In genomic region chr2:101706121-101706818, GRCh38 we compare ENCODE assay signal across 1 cellular context.
TF ChIP-seq lines count a peak whose summit lies in the region.

No MANE protein-coding gene starts in this region.

TF ChIP-seq in IMR-90, 13 proteins besides CTCF, POLR2A, EP300 and RAD21:
- no peak for TF ChIP-seq CHD1 (IDR thresholded peaks at IDR 0.05; ENCODE audit: low read depth, low read length)
- no peak for TF ChIP-seq ELK1 (IDR thresholded peaks at IDR 0.05; ENCODE audit: borderline replicate concordance, low read depth, low read length)
- no peak for TF ChIP-seq SMC3 (IDR thresholded peaks at IDR 0.05; ENCODE audit: low read depth, low read length)
- no peak for TF ChIP-seq NFE2L2 (IDR thresholded peaks at IDR 0.05; ENCODE audit: low read depth, low read length)
- TF ChIP-seq CEBPB (IDR thresholded peaks at IDR 0.05; ENCODE audit: low read depth, low read length): no peak
- TF ChIP-seq MXI1 (IDR thresholded peaks at IDR 0.05; ENCODE audit: borderline replicate concordance, low read depth, low read length): no peak
- no peak for TF ChIP-seq BHLHE40 (IDR thresholded peaks at IDR 0.05; ENCODE audit: low read depth, low read length)
- TF ChIP-seq RFX5 (IDR thresholded peaks at IDR 0.05; ENCODE audit: low read depth, low read length): no peak
- no peak for TF ChIP-seq RCOR1 (IDR thresholded peaks at IDR 0.05; ENCODE audit: insufficient replicate concordance, low read length)
- TF ChIP-seq MAFK (IDR thresholded peaks at IDR 0.05; ENCODE audit: low read depth, low read length): no peak
- no peak for TF ChIP-seq FOS (IDR thresholded peaks at IDR 0.05; ENCODE audit: low read depth, low read length)
- TF ChIP-seq MAZ (IDR thresholded peaks at IDR 0.05; ENCODE audit: borderline replicate concordance, low read depth, low read length): no peak
- no peak for TF ChIP-seq USF2 (IDR thresholded peaks at IDR 0.05; ENCODE audit: low read depth, low read length)
